ENCODE assay signal across 25 cellular contexts in the genomic region with DNA sequence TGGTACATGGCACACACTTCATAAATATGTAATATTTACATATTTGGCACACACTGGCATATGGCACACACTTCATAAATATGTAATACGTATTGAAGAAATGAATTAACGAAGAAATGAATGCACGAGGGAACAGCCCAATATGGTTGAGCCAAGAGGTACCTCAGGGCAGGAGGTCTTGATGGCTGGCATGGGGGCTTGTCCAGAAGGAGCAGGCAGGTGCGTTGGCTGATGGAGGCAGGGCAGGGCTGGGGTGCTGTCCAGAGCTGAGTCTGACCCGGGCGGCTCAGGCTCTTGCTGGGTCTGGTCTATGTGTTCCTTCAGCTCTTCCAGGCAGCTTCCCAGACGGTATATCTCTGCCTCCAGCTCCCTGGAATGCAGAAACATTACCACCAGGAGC. TPM values are rescaled to one million over a fixed set of nuclear protein-coding genes. Genes with fewer than 3 reads are reported as not detected.
DNase-seq lines count a peak whose midpoint lies in the region; ATAC-seq and TF ChIP-seq lines count a peak whose summit lies in the region.
"Had no signal": no experiment of that assay in that cellular context is flagged by ENCODE, and none has a peak within 500 bp of the region (broad histone marks: within the 10 kb centered on the region; RNA-seq: fewer than 3 reads in every experiment).

No MANE protein-coding gene starts in this region.

- no peaks in the 10 kb centered on the region for H3K27me3 Mint-ChIP-seq in activated naive CD4-positive, alpha-beta T cell treated with anti-CD3 and anti-CD28 coated beads for 36 hours (ENCODE audit: low read depth)
- no peaks in the 10 kb centered on the region for H3K27me3 Mint-ChIP-seq in activated CD8-positive, alpha-beta T cell treated with anti-CD3 and anti-CD28 coated beads, Interleukin-2, amount 10 ng/mL, durations not matched to agents 7 days and 5 days (ENCODE audit: low read depth)
- H3K27me3 Mint-ChIP-seq in immature natural killer cell (ENCODE audit: low read depth in 3 of 3), result peaks cover 19 to 30% (median 20%) of the 10 kb centered on the region in 3 donors

- H3K27ac ChIP-seq in uterus, result peak overlapping the region; percentile 22 to 69
- H3K27ac ChIP-seq: adrenal gland, gastroesophageal sphincter, right atrium auricular region, VCaP had no signal

- CTCF ChIA-PET in activated naive CD4-positive, alpha-beta T cell treated with anti-CD3 and anti-CD28 coated beads for 36 hours (lab: Charles Lee), result interaction anchor here (0.7 to 1.7 kb wide), 3 partner anchors 8 to 47 kb away, joined by 3 to 5 read pairs (median 4); no protein-coding TSS in a partner anchor
- CTCF ChIA-PET in activated CD8-positive, alpha-beta T cell treated with anti-CD3 and anti-CD28 coated beads, Interleukin-2, amount 10 ng/mL, durations not matched to agents 7 days and 5 days (lab: Charles Lee), result interaction anchor here (0.9 kb wide), 1 partner anchor 26 kb away, joined by 3 read pairs; a partner anchor contains a TSS

- peaks cover 62% of the 10 kb centered on the region for H3K4me1 Mint-ChIP-seq in activated naive CD4-positive, alpha-beta T cell treated with anti-CD3 and anti-CD28 coated beads for 36 hours (ENCODE audit: low read depth)
- peaks cover 85% of the 10 kb centered on the region for H3K4me1 Mint-ChIP-seq in activated CD8-positive, alpha-beta T cell treated with anti-CD3 and anti-CD28 coated beads, Interleukin-2, amount 10 ng/mL, durations not matched to agents 7 days and 5 days (ENCODE audit: low read depth)
- H3K4me1 Mint-ChIP-seq in immature natural killer cell, result peaks cover 81% of the 10 kb centered on the region in 2 donors

- H3K4me3 ChIP-seq in uterus, result no peak overlapping the region
- H3K4me3 ChIP-seq: adrenal gland, gastroesophageal sphincter, HAP-1, right atrium auricular region had no signal

- peak overlapping the region; percentile 75 for H3K27ac Mint-ChIP-seq in activated naive CD4-positive, alpha-beta T cell treated with anti-CD3 and anti-CD28 coated beads for 36 hours
- H3K27ac Mint-ChIP-seq in activated CD8-positive, alpha-beta T cell treated with anti-CD3 and anti-CD28 coated beads, Interleukin-2, amount 10 ng/mL, durations not matched to agents 7 days and 5 days, result peak overlapping the region; percentile 82
- H3K27ac Mint-ChIP-seq in immature natural killer cell, result peak overlapping the region; percentile 90 to 99 (median 96)

- H3K4me3 Mint-ChIP-seq in activated naive CD4-positive, alpha-beta T cell treated with anti-CD3 and anti-CD28 coated beads for 36 hours, result no peak overlapping the region
- no peak overlapping the region for H3K4me3 Mint-ChIP-seq in activated CD8-positive, alpha-beta T cell treated with anti-CD3 and anti-CD28 coated beads, Interleukin-2, amount 10 ng/mL, durations not matched to agents 7 days and 5 days
- H3K4me3 Mint-ChIP-seq in immature natural killer cell, result peak overlapping the region in 2 of 5 donors; percentile 6 to 53

- TF ChIP-seq CTCF in uterus (IDR thresholded peaks at IDR 0.05), result no peak

- intact Hi-C loops in activated naive CD4-positive, alpha-beta T cell treated with anti-CD3 and anti-CD28 coated beads for 36 hours (cut with micrococcal nuclease), result no loop called here
- intact Hi-C loops in uterus (cut with DNase I; ENCODE audit: low total_unique reads), result no loop called here

- no peak for TF ChIP-seq POLR2A in uterus (IDR thresholded peaks at IDR 0.05)

- peaks cover 74% of the 10 kb centered on the region for H3K36me3 Mint-ChIP-seq in activated naive CD4-positive, alpha-beta T cell treated with anti-CD3 and anti-CD28 coated beads for 36 hours (ENCODE audit: low read depth)
- peaks cover 97% of the 10 kb centered on the region for H3K36me3 Mint-ChIP-seq in activated CD8-positive, alpha-beta T cell treated with anti-CD3 and anti-CD28 coated beads, Interleukin-2, amount 10 ng/mL, durations not matched to agents 7 days and 5 days (ENCODE audit: low read depth)
- H3K36me3 Mint-ChIP-seq in immature natural killer cell, result peaks cover 49 to 72% (median 61%) of the 10 kb centered on the region in 3 donors

- ATAC-seq in activated CD8-positive, alpha-beta T cell treated with anti-CD3 and anti-CD28 coated beads, Interleukin-2, amount 10 ng/mL, durations not matched to agents 7 days and 5 days, result no peak
- ATAC-seq in GM21390 (IDR thresholded peaks at IDR 0.05; ENCODE audit: unreplicated experiment), result no peak
- ATAC-seq: gastroesophageal sphincter, left colon had no signal

- no peaks in the 10 kb centered on the region for H3K9me3 ChIP-seq in uterus
- H3K9me3 ChIP-seq: adrenal gland, gastroesophageal sphincter, HAP-1, right atrium auricular region had no signal

- no peak for DNase-seq in activated naive CD4-positive, alpha-beta T cell treated with anti-CD3 and anti-CD28 coated beads for 36 hours
- no peak for DNase-seq in activated naive CD4-positive, alpha-beta T cell treated with anti-CD3 and anti-CD28 coated beads, Interleukin-2, amount 50 U/mL, for 16 hours
- no peak for DNase-seq in activated CD8-positive, alpha-beta T cell treated with anti-CD3 and anti-CD28 coated beads, Interleukin-2, amount 10 ng/mL, durations not matched to agents 7 days and 5 days
- no peak for DNase-seq in immature natural killer cell
- no peak for DNase-seq in uterus
- no peak for DNase-seq in NCI-H2171 treated with DMSO at 0.1 percent for 48 hours (lab: John Stamatoyannopoulos, UW)
- DNase-seq in NCI-H345 treated with DMSO at 0.1 percent for 48 hours (lab: John Stamatoyannopoulos, UW; ENCODE audit: unreplicated experiment), result no peak
- DNase-seq: adrenal gland; erythroblast; MV-4-11; NCI-H2029; NCI-H510A; RPMI8226; stimulated activated CD4-positive, alpha-beta T cell treated with anti-CD3 and anti-CD28 coated beads, Interleukin-15, amount 100 ng/mL, for 24 hours; stimulated activated naive CD4-positive, alpha-beta T cell; trophoblast cell had no signal

- H3K9me3 Mint-ChIP-seq in activated naive CD4-positive, alpha-beta T cell treated with anti-CD3 and anti-CD28 coated beads for 36 hours, result no peaks in the 10 kb centered on the region
- H3K9me3 Mint-ChIP-seq in activated CD8-positive, alpha-beta T cell treated with anti-CD3 and anti-CD28 coated beads, Interleukin-2, amount 10 ng/mL, durations not matched to agents 7 days and 5 days (ENCODE audit: insufficient read depth), result no peaks in the 10 kb centered on the region
- no peaks in the 10 kb centered on the region for H3K9me3 Mint-ChIP-seq in immature natural killer cell

- H3K4me1 ChIP-seq in uterus, result no peaks in the 10 kb centered on the region
- H3K4me1 ChIP-seq: HAP-1, right atrium auricular region had no signal

- H3K27me3 ChIP-seq in uterus, result no peaks in the 10 kb centered on the region
- H3K27me3 ChIP-seq: adrenal gland, gastroesophageal sphincter, right atrium auricular region had no signal

- POLR2A ChIA-PET in activated CD8-positive, alpha-beta T cell treated with anti-CD3 and anti-CD28 coated beads, Interleukin-2, amount 10 ng/mL, durations not matched to agents 7 days and 5 days (lab: Charles Lee), result interaction anchor here (1.3 to 15.0 kb wide), 4 partner anchors 8 to 24 kb away, joined by 4 to 407 read pairs (median 6); a partner anchor contains a TSS

- no peaks in the 10 kb centered on the region for H3K36me3 ChIP-seq in uterus

RNA-seq across cellular contexts. Expression of a gene that starts 26.2 kb away (rescaled TPM):
- total RNA-seq in activated naive CD4-positive, alpha-beta T cell treated with anti-CD3 and anti-CD28 coated beads for 36 hours, result 100 to 1,000 TPM; 107 to 118 TPM
- total RNA-seq in activated CD8-positive, alpha-beta T cell treated with anti-CD3 and anti-CD28 coated beads, Interleukin-2, amount 10 ng/mL, durations not matched to agents 7 days and 5 days, result 100 to 1,000 TPM; 413 to 430 TPM
- polyA plus RNA-seq in immature natural killer cell, result 10 to 100 TPM in 2 of 3 donors, 1 to 10 TPM in 1; 4.0 to 56.3 (median 13.8) TPM
- total RNA-seq in uterus, result 100 to 1,000 TPM in 1 of 4 donors, 10 to 100 TPM in 3; 24.1 to 123 (median 34.3) TPM

RNA-seq across cellular contexts. Expression of a gene that starts 31.9 kb away (rescaled TPM):
- not detected for total RNA-seq in activated naive CD4-positive, alpha-beta T cell treated with anti-CD3 and anti-CD28 coated beads for 36 hours
- total RNA-seq in activated CD8-positive, alpha-beta T cell treated with anti-CD3 and anti-CD28 coated beads, Interleukin-2, amount 10 ng/mL, durations not matched to agents 7 days and 5 days, result not detected
- polyA plus RNA-seq in immature natural killer cell, result not detected
- 1 to 10 TPM in 1 of 4 donors, not detected in 3; 1.2 TPM for total RNA-seq in uterus
- total RNA-seq: bronchial epithelial cell, dermis microvascular lymphatic vessel endothelial cell, G401, gastroesophageal sphincter, left colon, right atrium auricular region had no signal

RNA-seq across cellular contexts. Expression of a gene that starts 38.6 kb away (rescaled TPM):
- not detected for total RNA-seq in activated naive CD4-positive, alpha-beta T cell treated with anti-CD3 and anti-CD28 coated beads for 36 hours
- not detected for total RNA-seq in activated CD8-positive, alpha-beta T cell treated with anti-CD3 and anti-CD28 coated beads, Interleukin-2, amount 10 ng/mL, durations not matched to agents 7 days and 5 days
- polyA plus RNA-seq in immature natural killer cell, result not detected
- 1 to 10 TPM in 2 of 4 donors, not detected in 2; 1.9 to 2.4 TPM for total RNA-seq in uterus
- total RNA-seq: bronchial epithelial cell, dermis microvascular lymphatic vessel endothelial cell, G401, left colon, right atrium auricular region had no signal
